ENCODE assay signal across 30 cellular contexts in the genomic region with DNA sequence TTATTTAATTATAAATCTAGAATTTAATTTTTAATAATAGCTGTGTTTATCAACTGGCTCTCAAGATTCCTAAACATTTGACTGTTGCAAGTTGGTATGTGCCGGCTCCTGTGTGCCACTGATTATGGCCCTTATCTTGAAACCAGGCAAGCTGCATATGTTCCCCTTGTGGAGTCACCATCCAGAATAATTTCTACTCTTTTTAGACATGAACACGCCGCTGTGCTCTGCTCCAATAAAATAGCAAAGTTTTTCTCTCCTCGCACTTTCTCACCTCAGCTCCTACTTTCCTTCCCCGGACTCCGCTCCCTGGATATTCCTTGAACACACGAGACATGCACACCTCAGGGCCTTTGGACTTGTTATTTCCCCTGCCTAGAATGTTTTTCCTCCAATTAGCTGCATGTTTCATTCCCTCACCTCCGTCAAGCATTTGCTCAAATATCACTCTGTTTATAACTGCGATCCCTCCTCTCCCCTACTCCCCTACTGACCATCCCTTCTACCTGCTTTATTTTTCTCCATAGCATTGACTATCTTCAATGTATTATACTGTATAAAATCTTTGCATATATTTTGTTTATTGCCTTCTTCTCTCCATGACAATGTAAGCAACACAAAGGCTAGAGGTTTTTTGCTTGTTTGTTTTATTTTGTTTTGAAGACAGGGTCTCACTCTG. TPM values are rescaled to one million over a fixed set of nuclear protein-coding genes. Genes with fewer than 3 reads are reported as not detected.
"Had no signal": no experiment of that assay in that cellular context is flagged by ENCODE, and none has a peak within 500 bp of the region (broad histone marks: within the 10 kb centered on the region; RNA-seq: fewer than 3 reads in every experiment).

No MANE protein-coding gene starts in this region.

- H3K27ac Mint-ChIP-seq: activated CD8-positive, alpha-beta T cell treated with anti-CD3 and anti-CD28 coated beads, Interleukin-2, amount 10 ng/mL, durations not matched to agents 7 days and 5 days; activated naive CD8-positive, alpha-beta T cell treated with anti-CD3 and anti-CD28 coated beads, Interleukin-2, amount 10 ng/mL, durations not matched to agents 7 days and 5 days; T-helper 1 cell treated with Interleukin-12 subunit alpha and Interleukin-12 subunit beta and Interleukin-4 antibody, amounts not matched to agents 30 μg/mL and 1 μg/mL, for 36 hours; WTC11 had no signal

- H3K27me3 ChIP-seq: adrenal gland, breast epithelium, SJSA1 had no signal

- H3K4me1 ChIP-seq: breast epithelium had no signal

- H3K27ac ChIP-seq: breast epithelium, SJSA1 had no signal

- H3K36me3 ChIP-seq: adrenal gland, breast epithelium, SJSA1 had no signal

- DNase-seq: activated CD4-positive, alpha-beta T cell treated with anti-CD3 and anti-CD28 coated beads for 48 hours; activated CD4-positive, alpha-beta T cell treated with anti-CD3 and anti-CD28 coated beads, Interleukin-2, amount 50 U/mL, for 4 hours; activated CD4-positive, CD25-positive, alpha-beta regulatory T cell treated with anti-CD3 and anti-CD28 coated beads, Interleukin-2, amount 50 U/mL, for 72 hours; activated CD8-positive, alpha-beta memory T cell treated with anti-CD3 and anti-CD28 coated beads, Interleukin-2, amount 50 U/mL, for 48 hours; activated CD8-positive, alpha-beta T cell treated with anti-CD3 and anti-CD28 coated beads, Interleukin-2, amount 10 ng/mL, durations not matched to agents 7 days and 5 days; activated naive CD4-positive, alpha-beta T cell treated with anti-CD3 and anti-CD28 coated beads, Interleukin-2, amount 50 U/mL, for 16 hours; activated naive CD8-positive, alpha-beta T cell treated with anti-CD3 and anti-CD28 coated beads, Interleukin-2, amount 10 ng/mL, durations not matched to agents 7 days and 5 days; activated T-cell treated with anti-CD3 and anti-CD28 coated beads, Interleukin-2, amount 50 U/mL, for 1 hour; adrenal gland; anterior cingulate cortex; central memory CD4-positive, alpha-beta T cell; Karpas-422; MM.1S; NCI-H1105; NCI-H1436; NCI-H1694 treated with DMSO at 0.1 percent for 48 hours; NCI-H2029 treated with DMSO at 0.1 percent for 48 hours; NCI-H345; NCI-H510A; NCI-H526 treated with DMSO at 0.1 percent for 48 hours; NCI-H82; PC-3; SHP77; SW 1271; T-helper 9 cell had no signal

- ATAC-seq: activated CD8-positive, alpha-beta T cell treated with anti-CD3 and anti-CD28 coated beads, Interleukin-2, amount 10 ng/mL, durations not matched to agents 7 days and 5 days; PC-3; SK-N-SH treated with all-trans-retinoic acid at 6 μM for 48 hours; WTC11 had no signal

- H3K27me3 Mint-ChIP-seq: activated naive CD8-positive, alpha-beta T cell treated with anti-CD3 and anti-CD28 coated beads, Interleukin-2, amount 10 ng/mL, durations not matched to agents 7 days and 5 days had no signal

- H3K4me3 ChIP-seq: adrenal gland, breast epithelium, SJSA1 had no signal

- H3K9me3 ChIP-seq: adrenal gland, breast epithelium, SJSA1 had no signal

- H3K9me3 Mint-ChIP-seq: activated naive CD8-positive, alpha-beta T cell treated with anti-CD3 and anti-CD28 coated beads, Interleukin-2, amount 10 ng/mL, durations not matched to agents 7 days and 5 days; T-helper 1 cell treated with Interleukin-12 subunit alpha and Interleukin-12 subunit beta and Interleukin-4 antibody, amounts not matched to agents 30 μg/mL and 1 μg/mL, for 36 hours; WTC11 had no signal

- H3K4me3 Mint-ChIP-seq: activated CD8-positive, alpha-beta T cell treated with anti-CD3 and anti-CD28 coated beads, Interleukin-2, amount 10 ng/mL, durations not matched to agents 7 days and 5 days; activated naive CD8-positive, alpha-beta T cell treated with anti-CD3 and anti-CD28 coated beads, Interleukin-2, amount 10 ng/mL, durations not matched to agents 7 days and 5 days; T-helper 1 cell treated with Interleukin-12 subunit alpha and Interleukin-12 subunit beta and Interleukin-4 antibody, amounts not matched to agents 30 μg/mL and 1 μg/mL, for 36 hours; WTC11 had no signal

- H3K36me3 Mint-ChIP-seq: WTC11 had no signal

RNA-seq across cellular contexts. Expression of a gene that starts 26.1 kb away (rescaled TPM):
- total RNA-seq: PC-3, SJSA1 had no signal
- polyA plus RNA-seq: adrenal gland had no signal
